ENCODE assay signal across 15 cellular contexts in the genomic region with DNA sequence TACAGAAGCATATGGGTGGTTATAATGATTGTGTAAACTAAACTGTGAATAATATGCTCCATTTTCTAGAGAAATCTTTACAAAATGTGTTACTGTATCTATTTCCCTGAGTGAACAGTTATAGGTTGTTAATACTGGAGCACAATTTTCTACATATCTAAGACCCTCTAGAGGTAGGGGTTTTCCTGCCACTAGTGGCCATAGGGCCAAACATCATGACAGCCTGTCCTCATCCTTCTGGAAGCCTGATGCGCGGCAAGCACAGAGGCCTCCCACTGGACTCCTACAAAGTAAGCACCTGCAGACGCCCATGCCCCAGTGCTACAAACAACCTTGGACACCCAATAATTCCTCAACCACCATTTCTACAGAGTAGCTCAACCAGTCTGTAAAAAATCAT.
"Had no signal": no experiment of that assay in that cellular context is flagged by ENCODE, and none has a peak within 500 bp of the region (broad histone marks: within the 10 kb centered on the region; RNA-seq: fewer than 3 reads in every experiment).

No MANE protein-coding gene starts in this region.

- H3K27me3 Mint-ChIP-seq: memory B cell had no signal

- H3K4me3 Mint-ChIP-seq: activated CD8-positive, alpha-beta T cell treated with anti-CD3 and anti-CD28 coated beads for 36 hours; activated T-cell treated with anti-CD3 and anti-CD28 coated beads, Interleukin-2, amount 50 U/mL, for 4 hours; memory B cell; stimulated activated effector memory CD8-positive, alpha-beta T cell treated with anti-CD3 and anti-CD28 coated beads, Interleukin-12 subunit alpha, Interleukin-12 subunit beta, amount 100 ng/mL, for 72 hours; WTC11 had no signal

- H3K27me3 ChIP-seq: pancreas, sigmoid colon had no signal

- H3K27ac Mint-ChIP-seq: activated CD8-positive, alpha-beta T cell treated with anti-CD3 and anti-CD28 coated beads for 36 hours; activated naive CD4-positive, alpha-beta T cell treated with anti-CD3 and anti-CD28 coated beads, Interleukin-2, amount 50 U/mL, for 72 hours; memory B cell; natural killer cell; stimulated activated effector memory CD8-positive, alpha-beta T cell treated with anti-CD3 and anti-CD28 coated beads, Interleukin-12 subunit alpha, Interleukin-12 subunit beta, amount 100 ng/mL, for 72 hours; WTC11 had no signal

- H3K4me3 ChIP-seq: pancreas, sigmoid colon had no signal

- H3K9me3 Mint-ChIP-seq: activated CD8-positive, alpha-beta T cell treated with anti-CD3 and anti-CD28 coated beads for 36 hours; activated naive CD4-positive, alpha-beta T cell treated with anti-CD3 and anti-CD28 coated beads, Interleukin-2, amount 50 U/mL, for 72 hours; activated T-cell treated with anti-CD3 and anti-CD28 coated beads, Interleukin-2, amount 50 U/mL, for 4 hours; natural killer cell; stimulated activated effector memory CD8-positive, alpha-beta T cell treated with anti-CD3 and anti-CD28 coated beads, Interleukin-12 subunit alpha, Interleukin-12 subunit beta, amount 100 ng/mL, for 72 hours had no signal

- DNase-seq: activated CD4-positive, alpha-beta T cell treated with anti-CD3 and anti-CD28 coated beads for 4 hours; activated CD8-positive, alpha-beta T cell treated with anti-CD3 and anti-CD28 coated beads for 36 hours; activated effector memory CD4-positive, alpha-beta T cell treated with anti-CD3 and anti-CD28 coated beads, Interleukin-2, amount 50 U/mL, for 16 hours; activated T-cell treated with anti-CD3 and anti-CD28 coated beads, Interleukin-2, amount 50 U/mL, for 4 hours; effector CD8-positive, alpha-beta T cell; foreskin melanocyte; left ventricle myocardium superior; natural killer cell; pancreas; sigmoid colon; T-helper 2 cell had no signal

- ATAC-seq: activated CD8-positive, alpha-beta T cell treated with anti-CD3 and anti-CD28 coated beads for 36 hours; activated naive CD4-positive, alpha-beta T cell treated with anti-CD3 and anti-CD28 coated beads, Interleukin-2, amount 50 U/mL, for 72 hours; activated T-cell treated with anti-CD3 and anti-CD28 coated beads, Interleukin-2, amount 50 U/mL, for 4 hours; left ventricle myocardium superior; natural killer cell; pancreas; stimulated activated effector memory CD8-positive, alpha-beta T cell treated with anti-CD3 and anti-CD28 coated beads, Interleukin-12 subunit alpha, Interleukin-12 subunit beta, amount 100 ng/mL, for 72 hours; WTC11 had no signal

- H3K36me3 Mint-ChIP-seq: natural killer cell had no signal

- H3K27ac ChIP-seq: pancreas, sigmoid colon had no signal

- H3K9me3 ChIP-seq: pancreas, sigmoid colon had no signal

- H3K36me3 ChIP-seq: pancreas had no signal
